ENCODE assay signal across 6 cellular contexts in the genomic region with DNA sequence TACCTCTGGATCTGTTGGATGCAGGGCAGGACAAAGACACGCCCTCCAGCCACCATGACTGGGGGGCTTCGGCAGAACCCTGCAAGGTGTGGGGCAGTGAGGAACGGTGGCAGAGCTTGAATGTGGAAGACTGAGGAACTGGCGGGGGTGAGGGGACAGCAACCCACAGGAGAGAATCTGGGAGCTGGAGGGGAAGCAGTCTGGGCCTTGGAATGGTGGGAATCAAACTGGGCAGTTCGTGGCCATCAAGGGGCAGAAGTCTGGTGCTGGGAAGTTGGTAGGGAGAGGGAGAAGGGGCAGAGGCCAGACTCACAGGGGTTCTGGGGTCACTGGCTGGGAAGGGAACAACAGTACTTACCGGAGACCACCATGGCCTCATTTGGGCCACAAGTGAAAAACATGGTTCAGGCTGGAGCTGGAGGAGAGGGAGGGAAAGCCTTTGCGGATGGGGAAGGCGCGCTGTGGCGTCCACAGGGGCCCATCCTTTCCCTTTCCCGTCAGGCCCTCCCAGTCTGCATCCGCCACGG. TPM values are rescaled to one million over a fixed set of nuclear protein-coding genes. Genes with fewer than 3 reads are reported as not detected.
A peak's percentile ranks its signal among the peaks of the same experiment; 100 is the strongest.
DNase-seq lines count a peak whose midpoint lies in the region; FAIRE-seq and TF ChIP-seq lines count a peak whose summit lies in the region.

No MANE protein-coding gene starts in this region.

- H3K4me3 ChIP-seq in skin epidermis, result peak overlapping the region; percentile 67 to 88 (median 74)

- FAIRE-seq in HTR-8/SVneo (lab: Jason Lieb, UNC), result no peak

- peak overlapping the region; percentile 80 to 98 (median 94) for H3K27ac ChIP-seq in skin epidermis

- H3K4me1 Mint-ChIP-seq in endothelial cell (ENCODE audit: unreplicated experiment), result peaks cover 37% of the 10 kb centered on the region

- peaks cover under 1% of the 10 kb centered on the region for H3K27me3 Mint-ChIP-seq in endothelial cell (ENCODE audit: unreplicated experiment)

- H3K4me3 Mint-ChIP-seq in endothelial cell (ENCODE audit: unreplicated experiment), result peak overlapping the region; percentile 98

- H3K36me3 Mint-ChIP-seq in endothelial cell (ENCODE audit: low read depth, unreplicated experiment), result peaks cover 35% of the 10 kb centered on the region

- peak overlapping the region; percentile 94 for H3K27ac Mint-ChIP-seq in endothelial cell (ENCODE audit: unreplicated experiment)

- no peaks in the 10 kb centered on the region for H3K9me3 Mint-ChIP-seq in endothelial cell (ENCODE audit: unreplicated experiment)

- TF ChIP-seq CTCF in endothelial cell (IDR thresholded peaks at IDR 0.05; ENCODE audit: unreplicated experiment), result no peak

- peak; percentile 35 to 39 for DNase-seq in activated CD4-positive, alpha-beta T cell treated with anti-CD3 and anti-CD28 coated beads, Interleukin-2, amount 50 U/mL, for 4 hours
- no peak for DNase-seq in activated CD4-positive, alpha-beta T cell treated with anti-CD3 and anti-CD28 coated beads for 1 hour
- DNase-seq in endothelial cell (ENCODE audit: low spot score) (no peak), cerebellar nuclear complex (lab: John Stamatoyannopoulos, UW) (no peak), HTR-8/SVneo (ENCODE audit: insufficient read length, low spot score) (no peak)

RNA-seq across cellular contexts. Expression of a gene that starts 0.6 kb away (rescaled TPM):
- 136 TPM for total RNA-seq in endothelial cell (ENCODE audit: unreplicated experiment)

RNA-seq across cellular contexts. Expression of a gene that starts 2.5 kb away (rescaled TPM):
- total RNA-seq in endothelial cell (ENCODE audit: unreplicated experiment), result 4.8 TPM

RNA-seq across cellular contexts. Expression of a gene that starts 21.7 kb away (rescaled TPM):
- total RNA-seq in endothelial cell (ENCODE audit: unreplicated experiment), result 1,094 TPM

RNA-seq across cellular contexts. Expression of a gene that starts 24.8 kb away (rescaled TPM):
- total RNA-seq in endothelial cell (ENCODE audit: unreplicated experiment), result 51.7 TPM

RNA-seq across cellular contexts. Expression of a gene that starts 51.1 kb away (rescaled TPM):
- 26.0 TPM for total RNA-seq in endothelial cell (ENCODE audit: unreplicated experiment)

Comparison
In these comparisons a context has a peak if more than half of its experiments do, and no peak if none do; other contexts are left out.
1. DNase-seq: peak in activated CD4-positive, alpha-beta T cell treated with anti-CD3 and anti-CD28 coated beads, Interleukin-2, amount 50 U/mL, for 4 hours (2 of 2); none in activated CD4-positive, alpha-beta T cell treated with anti-CD3 and anti-CD28 coated beads for 1 hour (single experiment), endothelial cell (single experiment), cerebellar nuclear complex (0 of 2) and HTR-8/SVneo (single experiment).